ENCODE assay signal across 1 cellular context in the genomic region with DNA sequence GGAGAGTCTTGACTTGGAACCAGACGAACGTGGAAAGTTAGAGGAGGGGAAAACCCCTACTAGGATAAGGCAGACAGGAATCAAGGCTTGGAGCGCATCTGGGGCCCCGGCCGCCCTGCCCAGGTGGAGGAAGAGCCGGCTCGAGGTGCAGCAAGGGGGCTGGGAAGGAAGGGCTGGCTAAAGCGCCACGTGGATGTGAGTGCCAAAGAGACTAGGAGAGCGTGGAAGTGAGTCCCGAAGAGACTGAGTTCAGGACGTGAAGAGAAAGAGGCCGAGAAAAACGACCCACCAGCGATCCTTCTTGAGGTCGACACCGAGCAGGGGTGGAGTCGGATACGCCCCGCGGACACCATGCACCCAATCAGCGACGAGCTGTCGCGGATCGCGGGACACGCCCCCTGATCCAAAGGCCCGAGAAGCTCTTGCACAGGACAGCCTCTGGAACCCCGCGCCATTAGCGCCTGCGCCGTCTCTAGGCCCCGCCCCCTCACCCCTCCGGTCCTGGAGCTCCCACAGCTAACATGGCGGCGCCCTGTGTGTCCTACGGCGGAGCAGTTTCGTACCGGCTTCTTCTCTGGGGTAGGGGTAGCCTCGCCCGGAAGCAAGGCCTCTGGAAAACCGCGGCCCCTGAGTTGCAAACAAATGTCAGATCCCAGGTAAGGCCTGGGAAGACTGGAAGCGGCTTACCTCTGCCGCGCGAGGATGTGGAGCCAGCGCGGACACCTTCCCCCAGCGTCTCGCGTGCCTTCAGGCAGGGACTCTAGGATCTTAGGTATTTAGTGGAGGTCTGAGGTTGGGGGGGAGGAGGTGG.
TF ChIP-seq lines count a peak whose summit lies in the region.

A gene (plus strand): TSS at position 498 of the 811 bp plus-strand sequence. CDS start 24 bp downstream, at position 522.

TF ChIP-seq in GM12878, 131 proteins besides CTCF, POLR2A, EP300 and RAD21 (continued from another document and continues in another):
- TF ChIP-seq, protein P1, sequence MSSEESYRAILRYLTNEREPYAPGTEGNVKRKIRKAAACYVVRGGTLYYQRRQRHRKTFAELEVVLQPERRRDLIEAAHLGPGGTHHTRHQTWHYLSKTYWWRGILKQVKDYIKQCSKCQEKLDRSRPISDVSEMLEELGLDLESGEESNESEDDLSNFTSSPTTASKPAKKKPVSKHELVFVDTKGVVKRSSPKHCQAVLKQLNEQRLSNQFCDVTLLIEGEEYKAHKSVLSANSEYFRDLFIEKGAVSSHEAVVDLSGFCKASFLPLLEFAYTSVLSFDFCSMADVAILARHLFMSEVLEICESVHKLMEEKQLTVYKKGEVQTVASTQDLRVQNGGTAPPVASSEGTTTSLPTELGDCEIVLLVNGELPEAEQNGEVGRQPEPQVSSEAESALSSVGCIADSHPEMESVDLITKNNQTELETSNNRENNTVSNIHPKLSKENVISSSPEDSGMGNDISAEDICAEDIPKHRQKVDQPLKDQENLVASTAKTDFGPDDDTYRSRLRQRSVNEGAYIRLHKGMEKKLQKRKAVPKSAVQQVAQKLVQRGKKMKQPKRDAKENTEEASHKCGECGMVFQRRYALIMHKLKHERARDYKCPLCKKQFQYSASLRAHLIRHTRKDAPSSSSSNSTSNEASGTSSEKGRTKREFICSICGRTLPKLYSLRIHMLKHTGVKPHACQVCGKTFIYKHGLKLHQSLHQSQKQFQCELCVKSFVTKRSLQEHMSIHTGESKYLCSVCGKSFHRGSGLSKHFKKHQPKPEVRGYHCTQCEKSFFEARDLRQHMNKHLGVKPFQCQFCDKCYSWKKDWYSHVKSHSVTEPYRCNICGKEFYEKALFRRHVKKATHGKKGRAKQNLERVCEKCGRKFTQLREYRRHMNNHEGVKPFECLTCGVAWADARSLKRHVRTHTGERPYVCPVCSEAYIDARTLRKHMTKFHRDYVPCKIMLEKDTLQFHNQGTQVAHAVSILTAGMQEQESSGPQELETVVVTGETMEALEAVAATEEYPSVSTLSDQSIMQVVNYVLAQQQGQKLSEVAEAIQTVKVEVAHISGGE (CRISPR knock-in tag; IDR thresholded peaks at IDR 0.05) = no peak
- TF ChIP-seq IKZF2 (IDR thresholded peaks at IDR 0.05) (no peak), PAX8 (IDR thresholded peaks at IDR 0.05) (no peak), HCFC1 (IDR thresholded peaks at IDR 0.05; ENCODE audit: low read length) (peak; percentile 53), SRF (IDR thresholded peaks at IDR 0.05; ENCODE audit: low read depth in 2 of 2, low read length in 2 of 2) (no peak), KAT2A (conservative IDR thresholded peaks at IDR 0.05; ENCODE audit: control insufficient read depth, low read depth, low read length) (no peak), MYC (IDR thresholded peaks at IDR 0.05; ENCODE audit: insufficient read depth, insufficient read length, insufficient replicate concordance, low read length, severe bottlenecking) (no peak), GATAD2B (conservative IDR thresholded peaks at IDR 0.05; ENCODE audit: low read depth) (peak; percentile 29; the same call in 1 of the 2 replicates), NR2C1 (IDR thresholded peaks at IDR 0.05) (peak; percentile 22; the same call in 1 of the 2 replicates), NRF1 (conservative IDR thresholded peaks at IDR 0.05; ENCODE audit: low read depth, low read length) (0 out of 2 replicates have a peak, but pooled peaks have one; percentile 21), YY1 (IDR thresholded peaks at IDR 0.05; ENCODE audit: low read depth, low read length) (peak; percentile 99), MTA2 (IDR thresholded peaks at IDR 0.05; ENCODE audit: low read depth) (no peak), RCOR1 (conservative IDR thresholded peaks at IDR 0.05; ENCODE audit: low read depth, low read length) (no peak), ZNF207 (IDR thresholded peaks at IDR 0.05; ENCODE audit: borderline replicate concordance) (peak; percentile 37; the same call in 1 of the 2 replicates), TCF3 (IDR thresholded peaks at IDR 0.05; ENCODE audit: borderline replicate concordance, insufficient read depth, low read depth, low read length) (no peak), POLR2AphosphoS5 (IDR thresholded peaks at IDR 0.05; ENCODE audit: low read length) (peak; percentile 87), EGR1 (IDR thresholded peaks at IDR 0.05; ENCODE audit: borderline replicate concordance in 1 of 2, low read depth in 2 of 2, low read length in 2 of 2) (peak in 1 of 2 experiments; percentile 65; a peak in 1 of 3 replicates), NFIC (IDR thresholded peaks at IDR 0.05; ENCODE audit: low read depth, low read length) (no peak), WRNIP1 (IDR thresholded peaks at IDR 0.05; ENCODE audit: borderline replicate concordance, low read depth, low read length) (no peak), SMAD5 (IDR thresholded peaks at IDR 0.05; ENCODE audit: low read depth) (peak; percentile 68; the same call in 1 of the 2 replicates), CBFB (IDR thresholded peaks at IDR 0.05; ENCODE audit: low read depth) (peak; percentile 38; the same call in 1 of the 2 replicates), ASH2L (IDR thresholded peaks at IDR 0.05; ENCODE audit: borderline replicate concordance, low read depth) (peak; percentile 93), CBX5 (IDR thresholded peaks at IDR 0.05; ENCODE audit: low read depth) (no peak), STAT1 (conservative IDR thresholded peaks at IDR 0.05) (no peak), SMARCA5 (IDR thresholded peaks at IDR 0.05) (no peak), CREB1 (IDR thresholded peaks at IDR 0.05; ENCODE audit: low read depth) (0 out of 2 replicates have a peak, but pooled peaks have one; percentile 11), SIX5 (IDR thresholded peaks at IDR 0.05; ENCODE audit: low read depth, low read length, severe bottlenecking) (no peak), IRF4 (IDR thresholded peaks at IDR 0.05; ENCODE audit: low read depth, low read length) (no peak), HDGF (IDR thresholded peaks at IDR 0.05) (peak; percentile 89), CEBPB (IDR thresholded peaks at IDR 0.05; ENCODE audit: borderline replicate concordance in 1 of 2, low read depth in 2 of 2, low read length in 2 of 2) (no peak), TCF7 (IDR thresholded peaks at IDR 0.05; ENCODE audit: borderline replicate concordance) (no peak), POU2F2 (IDR thresholded peaks at IDR 0.05; ENCODE audit: borderline replicate concordance, low read depth, low read length) (peak; percentile 53; the same call in 1 of the 3 replicates), KDM1A (IDR thresholded peaks at IDR 0.05; ENCODE audit: borderline replicate concordance) (no peak), MEF2B (IDR thresholded peaks at IDR 0.05; ENCODE audit: partially characterized antibody, poor library complexity, severe bottlenecking) (no peak), SMC3 (IDR thresholded peaks at IDR 0.05; ENCODE audit: borderline replicate concordance, low read length) (no peak), ETV6 (conservative IDR thresholded peaks at IDR 0.05 in 1 of 2, IDR thresholded peaks at IDR 0.05 in 1 of 2; ENCODE audit: borderline replicate concordance in 1 of 2, low read depth in 1 of 2) (no peak), HDAC2 (IDR thresholded peaks at IDR 0.05) (no peak), PML (IDR thresholded peaks at IDR 0.05; ENCODE audit: low read length) (peak; percentile 57; the same call in 1 of the 2 replicates), NR2F1 (conservative IDR thresholded peaks at IDR 0.05) (peak; percentile 11; the same call in 1 of the 2 replicates), MXI1 (IDR thresholded peaks at IDR 0.05; ENCODE audit: low read depth, low read length) (peak; percentile 23; the same call in 1 of the 2 replicates), ZNF217 (IDR thresholded peaks at IDR 0.05) (no peak), BHLHE40 (IDR thresholded peaks at IDR 0.05; ENCODE audit: borderline replicate concordance in 1 of 2, low read depth in 2 of 2, low read length in 1 of 2) (peak in 1 of 2 experiments; percentile 23; a peak in 1 of 4 replicates), POLR2AphosphoS2 (IDR thresholded peaks at IDR 0.05; ENCODE audit: low read depth, low read length) (0 out of 2 replicates have a peak, but pooled peaks have one; percentile 60), NBN (IDR thresholded peaks at IDR 0.05) (0 out of 2 replicates have a peak, but pooled peaks have one; percentile 62), RFX5 (IDR thresholded peaks at IDR 0.05; ENCODE audit: low read depth, low read length) (0 out of 2 replicates have a peak, but pooled peaks have one; percentile 37), PAX5 (IDR thresholded peaks at IDR 0.05; ENCODE audit: borderline replicate concordance, low read depth, low read length) (peak; percentile 71; the same call in 1 of the 2 replicates), SUPT20H (IDR thresholded peaks at IDR 0.05; ENCODE audit: borderline replicate concordance, control insufficient read depth, low read depth, low read length) (no peak)
- TF ChIP-seq, protein P2, sequence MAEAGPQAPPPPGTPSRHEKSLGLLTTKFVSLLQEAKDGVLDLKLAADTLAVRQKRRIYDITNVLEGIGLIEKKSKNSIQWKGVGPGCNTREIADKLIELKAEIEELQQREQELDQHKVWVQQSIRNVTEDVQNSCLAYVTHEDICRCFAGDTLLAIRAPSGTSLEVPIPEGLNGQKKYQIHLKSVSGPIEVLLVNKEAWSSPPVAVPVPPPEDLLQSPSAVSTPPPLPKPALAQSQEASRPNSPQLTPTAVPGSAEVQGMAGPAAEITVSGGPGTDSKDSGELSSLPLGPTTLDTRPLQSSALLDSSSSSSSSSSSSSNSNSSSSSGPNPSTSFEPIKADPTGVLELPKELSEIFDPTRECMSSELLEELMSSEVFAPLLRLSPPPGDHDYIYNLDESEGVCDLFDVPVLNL (IDR thresholded peaks at IDR 0.05; ENCODE audit: low read depth, low read length) = no peak
- TF ChIP-seq, protein P3, sequence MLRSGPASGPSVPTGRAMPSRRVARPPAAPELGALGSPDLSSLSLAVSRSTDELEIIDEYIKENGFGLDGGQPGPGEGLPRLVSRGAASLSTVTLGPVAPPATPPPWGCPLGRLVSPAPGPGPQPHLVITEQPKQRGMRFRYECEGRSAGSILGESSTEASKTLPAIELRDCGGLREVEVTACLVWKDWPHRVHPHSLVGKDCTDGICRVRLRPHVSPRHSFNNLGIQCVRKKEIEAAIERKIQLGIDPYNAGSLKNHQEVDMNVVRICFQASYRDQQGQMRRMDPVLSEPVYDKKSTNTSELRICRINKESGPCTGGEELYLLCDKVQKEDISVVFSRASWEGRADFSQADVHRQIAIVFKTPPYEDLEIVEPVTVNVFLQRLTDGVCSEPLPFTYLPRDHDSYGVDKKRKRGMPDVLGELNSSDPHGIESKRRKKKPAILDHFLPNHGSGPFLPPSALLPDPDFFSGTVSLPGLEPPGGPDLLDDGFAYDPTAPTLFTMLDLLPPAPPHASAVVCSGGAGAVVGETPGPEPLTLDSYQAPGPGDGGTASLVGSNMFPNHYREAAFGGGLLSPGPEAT (IDR thresholded peaks at IDR 0.05; ENCODE audit: low read depth) = peak; percentile 55
- TF ChIP-seq, protein P4, sequence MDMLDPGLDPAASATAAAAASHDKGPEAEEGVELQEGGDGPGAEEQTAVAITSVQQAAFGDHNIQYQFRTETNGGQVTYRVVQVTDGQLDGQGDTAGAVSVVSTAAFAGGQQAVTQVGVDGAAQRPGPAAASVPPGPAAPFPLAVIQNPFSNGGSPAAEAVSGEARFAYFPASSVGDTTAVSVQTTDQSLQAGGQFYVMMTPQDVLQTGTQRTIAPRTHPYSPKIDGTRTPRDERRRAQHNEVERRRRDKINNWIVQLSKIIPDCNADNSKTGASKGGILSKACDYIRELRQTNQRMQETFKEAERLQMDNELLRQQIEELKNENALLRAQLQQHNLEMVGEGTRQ (IDR thresholded peaks at IDR 0.05; ENCODE audit: borderline replicate concordance, low read depth, low read length) = no peak
- TF ChIP-seq, protein P5, sequence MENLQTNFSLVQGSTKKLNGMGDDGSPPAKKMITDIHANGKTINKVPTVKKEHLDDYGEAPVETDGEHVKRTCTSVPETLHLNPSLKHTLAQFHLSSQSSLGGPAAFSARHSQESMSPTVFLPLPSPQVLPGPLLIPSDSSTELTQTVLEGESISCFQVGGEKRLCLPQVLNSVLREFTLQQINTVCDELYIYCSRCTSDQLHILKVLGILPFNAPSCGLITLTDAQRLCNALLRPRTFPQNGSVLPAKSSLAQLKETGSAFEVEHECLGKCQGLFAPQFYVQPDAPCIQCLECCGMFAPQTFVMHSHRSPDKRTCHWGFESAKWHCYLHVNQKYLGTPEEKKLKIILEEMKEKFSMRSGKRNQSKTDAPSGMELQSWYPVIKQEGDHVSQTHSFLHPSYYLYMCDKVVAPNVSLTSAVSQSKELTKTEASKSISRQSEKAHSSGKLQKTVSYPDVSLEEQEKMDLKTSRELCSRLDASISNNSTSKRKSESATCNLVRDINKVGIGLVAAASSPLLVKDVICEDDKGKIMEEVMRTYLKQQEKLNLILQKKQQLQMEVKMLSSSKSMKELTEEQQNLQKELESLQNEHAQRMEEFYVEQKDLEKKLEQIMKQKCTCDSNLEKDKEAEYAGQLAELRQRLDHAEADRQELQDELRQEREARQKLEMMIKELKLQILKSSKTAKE (IDR thresholded peaks at IDR 0.05; ENCODE audit: low read depth, poor library complexity, severe bottlenecking) = no peak
- TF ChIP-seq, protein P6, sequence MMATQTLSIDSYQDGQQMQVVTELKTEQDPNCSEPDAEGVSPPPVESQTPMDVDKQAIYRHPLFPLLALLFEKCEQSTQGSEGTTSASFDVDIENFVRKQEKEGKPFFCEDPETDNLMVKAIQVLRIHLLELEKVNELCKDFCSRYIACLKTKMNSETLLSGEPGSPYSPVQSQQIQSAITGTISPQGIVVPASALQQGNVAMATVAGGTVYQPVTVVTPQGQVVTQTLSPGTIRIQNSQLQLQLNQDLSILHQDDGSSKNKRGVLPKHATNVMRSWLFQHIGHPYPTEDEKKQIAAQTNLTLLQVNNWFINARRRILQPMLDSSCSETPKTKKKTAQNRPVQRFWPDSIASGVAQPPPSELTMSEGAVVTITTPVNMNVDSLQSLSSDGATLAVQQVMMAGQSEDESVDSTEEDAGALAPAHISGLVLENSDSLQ (IDR thresholded peaks at IDR 0.05) = peak; percentile 63; the same call in 1 of the 2 replicates
- TF ChIP-seq, protein P7, sequence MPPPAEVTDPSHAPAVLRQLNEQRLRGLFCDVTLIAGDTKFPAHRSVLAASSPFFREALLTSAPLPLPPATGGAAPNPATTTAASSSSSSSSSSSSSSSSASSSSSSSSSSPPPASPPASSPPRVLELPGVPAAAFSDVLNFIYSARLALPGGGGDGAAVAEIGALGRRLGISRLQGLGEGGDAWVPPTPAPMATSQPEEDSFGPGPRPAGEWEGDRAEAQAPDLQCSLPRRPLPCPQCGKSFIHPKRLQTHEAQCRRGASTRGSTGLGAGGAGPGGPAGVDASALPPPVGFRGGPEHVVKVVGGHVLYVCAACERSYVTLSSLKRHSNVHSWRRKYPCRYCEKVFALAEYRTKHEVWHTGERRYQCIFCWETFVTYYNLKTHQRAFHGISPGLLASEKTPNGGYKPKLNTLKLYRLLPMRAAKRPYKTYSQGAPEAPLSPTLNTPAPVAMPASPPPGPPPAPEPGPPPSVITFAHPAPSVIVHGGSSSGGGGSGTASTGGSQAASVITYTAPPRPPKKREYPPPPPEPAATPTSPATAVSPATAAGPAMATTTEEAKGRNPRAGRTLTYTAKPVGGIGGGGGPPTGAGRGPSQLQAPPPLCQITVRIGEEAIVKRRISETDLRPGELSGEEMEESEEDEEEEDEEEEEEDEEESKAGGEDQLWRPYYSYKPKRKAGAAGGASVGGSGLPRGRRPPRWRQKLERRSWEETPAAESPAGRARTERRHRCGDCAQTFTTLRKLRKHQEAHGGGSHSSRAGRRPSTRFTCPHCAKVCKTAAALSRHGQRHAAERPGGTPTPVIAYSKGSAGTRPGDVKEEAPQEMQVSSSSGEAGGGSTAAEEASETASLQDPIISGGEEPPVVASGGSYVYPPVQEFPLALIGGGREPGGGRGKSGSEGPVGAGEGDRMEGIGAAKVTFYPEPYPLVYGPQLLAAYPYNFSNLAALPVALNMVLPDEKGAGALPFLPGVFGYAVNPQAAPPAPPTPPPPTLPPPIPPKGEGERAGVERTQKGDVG (CRISPR knock-in tag; IDR thresholded peaks at IDR 0.05) = no peak
